ENCODE assay signal across 20 cellular contexts in genomic region chr1:44077421-44077820, GRCh38. TPM values are rescaled to one million over a fixed set of nuclear protein-coding genes. Genes with fewer than 3 reads are reported as not detected.
DNase-seq lines count a peak whose midpoint lies in the region; ATAC-seq, FAIRE-seq and TF ChIP-seq lines count a peak whose summit lies in the region.
"Had no signal": no experiment of that assay in that cellular context is flagged by ENCODE, and none has a peak within 500 bp of the region (broad histone marks: within the 10 kb centered on the region; RNA-seq: fewer than 3 reads in every experiment).

No MANE protein-coding gene starts in this region.

- no peak overlapping the region for H3K27ac ChIP-seq in testis
- H3K27ac ChIP-seq: BLaER1 treated with 17β-estradiol and CSF1 and Interleukin-3, amounts not matched to agents 10 nM and 100 nM; KMS-11; RWPE1 had no signal

- DNase-seq in RCC 7860 (ENCODE audit: low spot score): peak; percentile 28
- peak; percentile 11 for DNase-seq in epithelial cell of esophagus (ENCODE audit: low read depth)
- no peak for DNase-seq in activated T-cell treated with anti-CD3 and anti-CD28 coated beads, Interleukin-2, amount 50 U/mL, for 72 hours
- DNase-seq in testis: no peak
- no peak for DNase-seq in stimulated activated CD4-positive, alpha-beta T cell treated with anti-CD3 and anti-CD28 coated beads, Interleukin-1b, Interleukin-23, amount 100 ng/mL, for 48 hours
- DNase-seq: CD8-positive, alpha-beta memory T cell; DMS53; H7; HFFc6; NCI-H1417 treated with DMSO at 0.1 percent for 48 hours; NCI-H187 treated with DMSO at 0.1 percent for 48 hours; NCI-H226; NCI-H524 had no signal

- no peaks in the 10 kb centered on the region for H3K9me3 ChIP-seq in testis
- H3K9me3 ChIP-seq: BLaER1 treated with 17β-estradiol and CSF1 and Interleukin-3, amounts not matched to agents 10 nM and 100 nM had no signal

- peak overlapping the region; percentile 56 to 82 (median 64) for H3K27ac Mint-ChIP-seq in nephron
- H3K27ac Mint-ChIP-seq in activated T-cell treated with anti-CD3 and anti-CD28 coated beads, Interleukin-2, amount 50 U/mL, for 72 hours: no peak overlapping the region
- H3K27ac Mint-ChIP-seq: HFFc6 had no signal

- peaks cover 33% of the 10 kb centered on the region for H3K27me3 Mint-ChIP-seq in nephron (ENCODE audit: low read depth)
- H3K27me3 Mint-ChIP-seq in activated T-cell treated with anti-CD3 and anti-CD28 coated beads, Interleukin-2, amount 50 U/mL, for 72 hours (ENCODE audit: low read depth): peaks cover 28% of the 10 kb centered on the region

- peak overlapping the region in 1 of 3 experiments; percentile 10 for H3K4me3 Mint-ChIP-seq in nephron
- no peak overlapping the region for H3K4me3 Mint-ChIP-seq in activated T-cell treated with anti-CD3 and anti-CD28 coated beads, Interleukin-2, amount 50 U/mL, for 72 hours
- H3K4me3 Mint-ChIP-seq: CD8-positive, alpha-beta memory T cell; HFFc6 had no signal

- H3K36me3 ChIP-seq in testis (ENCODE audit: low read depth, missing control alignments): no peaks in the 10 kb centered on the region
- H3K36me3 ChIP-seq: BLaER1 treated with 17β-estradiol and CSF1 and Interleukin-3, amounts not matched to agents 10 nM and 100 nM had no signal

- H3K4me3 ChIP-seq in epithelial cell of esophagus (ENCODE audit: low read length): no peak overlapping the region
- no peak overlapping the region for H3K4me3 ChIP-seq in testis
- H3K4me3 ChIP-seq: BLaER1 treated with 17β-estradiol and CSF1 and Interleukin-3, amounts not matched to agents 10 nM and 100 nM had no signal

- no peaks in the 10 kb centered on the region for H3K4me1 ChIP-seq in testis

- no peaks in the 10 kb centered on the region for H3K9me3 Mint-ChIP-seq in nephron
- H3K9me3 Mint-ChIP-seq in activated T-cell treated with anti-CD3 and anti-CD28 coated beads, Interleukin-2, amount 50 U/mL, for 72 hours: no peaks in the 10 kb centered on the region
- H3K9me3 Mint-ChIP-seq: CD8-positive, alpha-beta memory T cell; HFFc6 had no signal

- H3K27me3 ChIP-seq in testis: no peaks in the 10 kb centered on the region
- H3K27me3 ChIP-seq: BLaER1 treated with 17β-estradiol and CSF1 and Interleukin-3, amounts not matched to agents 10 nM and 100 nM had no signal

- H3K36me3 Mint-ChIP-seq in nephron (ENCODE audit: low read depth): no peaks in the 10 kb centered on the region
- no peaks in the 10 kb centered on the region for H3K36me3 Mint-ChIP-seq in activated T-cell treated with anti-CD3 and anti-CD28 coated beads, Interleukin-2, amount 50 U/mL, for 72 hours (ENCODE audit: insufficient read depth in 2 of 2)
- H3K36me3 Mint-ChIP-seq: CD8-positive, alpha-beta memory T cell had no signal

- intact Hi-C loops in testis (cut with DNase I; ENCODE audit: low total_unique reads): no loop called here

- no peak for ATAC-seq in activated T-cell treated with anti-CD3 and anti-CD28 coated beads, Interleukin-2, amount 50 U/mL, for 72 hours (replicated peaks in 1 of 2)
- no peak for ATAC-seq in GM21717 (IDR thresholded peaks at IDR 0.05; ENCODE audit: unreplicated experiment)

- H3K4me1 Mint-ChIP-seq in nephron: peaks cover 31% of the 10 kb centered on the region
- no peaks in the 10 kb centered on the region for H3K4me1 Mint-ChIP-seq in activated T-cell treated with anti-CD3 and anti-CD28 coated beads, Interleukin-2, amount 50 U/mL, for 72 hours (ENCODE audit: low read depth)
- H3K4me1 Mint-ChIP-seq: CD8-positive, alpha-beta memory T cell had no signal

- TF ChIP-seq POLR2A in testis (IDR thresholded peaks at IDR 0.05): no peak

- 88 to 93% methylated on average over 5 of the region's 5 CpGs for WGBS in testis, 2 donors

- no peak for TF ChIP-seq CTCF in epithelial cell of esophagus (IDR thresholded peaks at IDR 0.05; ENCODE audit: insufficient read depth, low read depth, low read length, missing control alignments)
- TF ChIP-seq CTCF in nephron (IDR thresholded peaks at IDR 0.05; ENCODE audit: unreplicated experiment in 3 of 3): no peak
- no peak for TF ChIP-seq CTCF in testis (IDR thresholded peaks at IDR 0.05)

- peak; percentile 33 for FAIRE-seq in RCC 7860 (lab: Jason Lieb, UNC)
- FAIRE-seq: GM12892, GM18507 had no signal

RNA-seq across cellular contexts. Expression of gene KLF17, which starts 41.2 kb away (rescaled TPM):
- total RNA-seq in activated T-cell treated with anti-CD3 and anti-CD28 coated beads, Interleukin-2, amount 50 U/mL, for 72 hours: not detected
- total RNA-seq in testis: 1 to 10 TPM; 5.2 to 7.6 TPM
- 21.8 TPM for polyA plus RNA-seq in testis (ENCODE audit: insufficient read depth, low read depth, low replicate concordance)
- total RNA-seq: CD8-positive, alpha-beta memory T cell; H7 had no signal
- polyA plus RNA-seq: CD8-positive, alpha-beta memory T cell had no signal

RNA-seq across cellular contexts. Expression of gene SLC6A9, which starts 46.2 kb away (rescaled TPM):
- 10 to 100 TPM; 24.5 to 28.3 TPM for total RNA-seq in activated T-cell treated with anti-CD3 and anti-CD28 coated beads, Interleukin-2, amount 50 U/mL, for 72 hours
- total RNA-seq in testis: 1 to 10 TPM; 1.2 to 1.7 TPM
- 2.3 TPM for polyA plus RNA-seq in testis (ENCODE audit: insufficient read depth, low read depth, low replicate concordance)

Comparison
In these comparisons a context has a peak if more than half of its experiments do, and no peak if none do; other contexts are left out.
1. DNase-seq: peak in RCC 7860 (single experiment) and epithelial cell of esophagus (single experiment); none in activated T-cell treated with anti-CD3 and anti-CD28 coated beads, Interleukin-2, amount 50 U/mL, for 72 hours (0 of 2), testis (single experiment) and stimulated activated CD4-positive, alpha-beta T cell treated with anti-CD3 and anti-CD28 coated beads, Interleukin-1b, Interleukin-23, amount 100 ng/mL, for 48 hours (single experiment).
2. RNA of gene KLF17, which starts 41.2 kb away (total RNA-seq): 5.2 to 7.6 TPM in testis; not detected in activated T-cell treated with anti-CD3 and anti-CD28 coated beads, Interleukin-2, amount 50 U/mL, for 72 hours; every median in the first group is over 4 times any median in the second.
3. RNA of gene SLC6A9, which starts 46.2 kb away (total RNA-seq): 24.5 to 28.3 TPM in activated T-cell treated with anti-CD3 and anti-CD28 coated beads, Interleukin-2, amount 50 U/mL, for 72 hours; 1.2 to 1.7 TPM in testis; every median in the first group is over 4 times any median in the second.